Comparison of ENCODE assay signal across 18 cellular contexts in the genomic region with DNA sequence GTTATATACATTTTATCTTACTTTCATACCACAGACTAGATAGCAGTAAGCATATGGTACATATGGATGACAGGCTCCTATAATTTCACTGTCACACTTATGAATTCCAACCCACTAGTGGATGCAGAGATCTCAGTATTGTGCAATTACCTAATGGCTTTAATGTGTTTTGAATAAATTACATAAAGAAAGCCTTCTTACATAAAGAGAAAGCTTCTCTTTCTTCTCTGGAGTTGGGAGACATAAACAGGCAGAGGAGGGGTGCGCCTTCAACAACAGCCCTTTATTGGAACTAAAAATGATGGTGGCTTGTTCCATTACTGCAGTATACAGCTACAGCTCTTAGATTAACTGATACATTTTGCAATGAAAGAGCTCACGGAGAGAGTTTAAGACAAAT.
"Had no signal": no experiment of that assay in that cellular context is flagged by ENCODE, and none has a peak within 500 bp of the region (broad histone marks: within the 10 kb centered on the region; RNA-seq: fewer than 3 reads in every experiment).

No MANE protein-coding gene starts in this region.

- H3K27ac ChIP-seq: body of pancreas, stomach, thyroid gland had no signal

- H3K27me3 ChIP-seq: body of pancreas, stomach, thyroid gland had no signal

- H3K4me1 ChIP-seq: stomach had no signal

- H3K4me3 ChIP-seq: body of pancreas, stomach, thyroid gland had no signal

- ATAC-seq: body of pancreas, WTC11 had no signal

- H3K36me3 ChIP-seq: thyroid gland had no signal

- H3K9me3 ChIP-seq: body of pancreas, stomach, thyroid gland had no signal

- FAIRE-seq: endothelial cell of umbilical vein, urothelium cell line had no signal

- DNase-seq: activated CD4-positive, alpha-beta memory T cell treated with anti-CD3 and anti-CD28 coated beads, Interleukin-2, amount 10 ng/mL, durations not matched to agents 7 days and 5 days; activated CD4-positive, alpha-beta T cell treated with anti-CD3 and anti-CD28 coated beads for 4 hours; activated naive CD4-positive, alpha-beta T cell treated with anti-CD3 and anti-CD28 coated beads, Interleukin-2, amount 50 U/mL, for 16 hours; activated T-cell treated with anti-CD3 and anti-CD28 coated beads, Interleukin-2, amount 50 U/mL, for 24 hours; body of pancreas; central memory CD4-positive, alpha-beta T cell; cortex of kidney; effector CD8-positive, alpha-beta T cell; mesendoderm; nephron progenitor cell; stimulated activated CD4-positive, alpha-beta T cell treated with anti-CD3 and anti-CD28 coated beads, Interleukin-12 subunit alpha, Interleukin-12 subunit beta, amount 100 ng/mL, for 4 hours; stimulated activated CD4-positive, alpha-beta T cell treated with anti-CD3 and anti-CD28 coated beads, Interleukin-2, amount 100 ng/mL, for 24 hours; stomach; T-helper 2 cell; thyroid gland had no signal
